Comparison of ENCODE assay signal across 8 cellular contexts in genomic region chr6:87922947-87923330, GRCh38.
DNase-seq lines count a peak whose midpoint lies in the region; ATAC-seq and TF ChIP-seq lines count a peak whose summit lies in the region.

No MANE protein-coding gene starts in this region.

- H3K27me3 Mint-ChIP-seq in CD4-positive, alpha-beta memory T cell = peaks cover 0 to 4% of the 10 kb centered on the region in 2 donors

- H3K9ac ChIP-seq in MM.1S (ENCODE audit: low read length) = no peak overlapping the region

- CTCF ChIA-PET in CD4-positive, alpha-beta memory T cell (lab: Charles Lee; ENCODE audit: partially characterized antibody) = no interaction called here

- H2AFZ ChIP-seq in MM.1S (ENCODE audit: low read length) = peak overlapping the region; percentile 44

- no peak for TF ChIP-seq EP300 in esophagus muscularis mucosa (IDR thresholded peaks at IDR 0.05)

- H3K79me2 ChIP-seq in MM.1S (ENCODE audit: low read length) = no peaks in the 10 kb centered on the region

- TF ChIP-seq POLR2A in erythroblast (IDR thresholded peaks at IDR 0.05; ENCODE audit: low read length) (no peak), esophagus muscularis mucosa (IDR thresholded peaks at IDR 0.05; ENCODE audit: low read depth) (no peak)

- intact Hi-C loops in esophagus muscularis mucosa (cut with DNase I) = no loop called here
- intact Hi-C loops in CD4-positive, alpha-beta memory T cell (cut with micrococcal nuclease) = no loop called here
- intact Hi-C loops in ascending aorta (cut with DNase I) = no loop called here

- peak; percentile 82 for ATAC-seq in GM18868 (IDR thresholded peaks at IDR 0.05; ENCODE audit: unreplicated experiment)
- peak; percentile 74 for ATAC-seq in GM21786 (IDR thresholded peaks at IDR 0.05; ENCODE audit: unreplicated experiment)

- 0 out of 2 replicates have a peak overlapping the region, but pooled peaks have one; percentile 4 for H3K4me2 ChIP-seq in MM.1S (ENCODE audit: low read depth, low read length)

- no peak for TF ChIP-seq CTCF in MM.1S (IDR thresholded peaks at IDR 0.05; ENCODE audit: low read length)
- no peak for TF ChIP-seq CTCF in esophagus muscularis mucosa (IDR thresholded peaks at IDR 0.05)
- no peak for TF ChIP-seq CTCF in ascending aorta (IDR thresholded peaks at IDR 0.05)

- DNase-seq in MM.1S (peak; percentile 37), kidney tubule cell (ENCODE audit: low spot score) (peak; percentile 58), erythroblast (lab: John Stamatoyannopoulos, UW) (no peak), esophagus muscularis mucosa (ENCODE audit: extremely low spot score) (no peak), ascending aorta (ENCODE audit: low spot score in 2 of 2) (no peak)
- no peak for DNase-seq in CD4-positive, alpha-beta memory T cell

- peak overlapping the region; percentile 65 for H3K27ac ChIP-seq in MM.1S (ENCODE audit: low read length)
- no peak overlapping the region for H3K27ac ChIP-seq in esophagus muscularis mucosa (replicated peaks in 1 of 4)
- H3K27ac ChIP-seq in CD4-positive, alpha-beta memory T cell (ENCODE audit: low read depth, low read length) = no peak overlapping the region
- H3K27ac ChIP-seq in ascending aorta = no peak overlapping the region

- H3K27ac Mint-ChIP-seq in CD4-positive, alpha-beta memory T cell = no peak overlapping the region

- H3K9me3 ChIP-seq in MM.1S (replicated peaks; ENCODE audit: insufficient read depth, low read length) = no peaks in the 10 kb centered on the region
- H3K9me3 ChIP-seq in esophagus muscularis mucosa = no peaks in the 10 kb centered on the region
- H3K9me3 ChIP-seq in CD4-positive, alpha-beta memory T cell (ENCODE audit: control insufficient read depth in 1 of 2, low read length in 2 of 2) = no peaks in the 10 kb centered on the region
- H3K9me3 ChIP-seq in ascending aorta = no peaks in the 10 kb centered on the region

- H3K9me2 ChIP-seq in MM.1S (replicated peaks; ENCODE audit: insufficient read depth, low read length) = no peaks in the 10 kb centered on the region

- H3K4me3 Mint-ChIP-seq in CD4-positive, alpha-beta memory T cell = peak overlapping the region in 1 of 8 donors; percentile 16

- H3K27me3 ChIP-seq in MM.1S (replicated peaks; ENCODE audit: insufficient read depth, low read length) = no peaks in the 10 kb centered on the region
- no peaks in the 10 kb centered on the region for H3K27me3 ChIP-seq in esophagus muscularis mucosa
- no peaks in the 10 kb centered on the region for H3K27me3 ChIP-seq in CD4-positive, alpha-beta memory T cell (ENCODE audit: insufficient read depth, low read length)
- H3K27me3 ChIP-seq in ascending aorta = no peaks in the 10 kb centered on the region

- H3K4me3 ChIP-seq in MM.1S (ENCODE audit: low read length) (no peak overlapping the region), esophagus muscularis mucosa (no peak overlapping the region), ascending aorta (no peak overlapping the region)
- no peak overlapping the region for H3K4me3 ChIP-seq in CD4-positive, alpha-beta memory T cell (ENCODE audit: low read length in 2 of 2)

- peaks cover 49% of the 10 kb centered on the region for H3F3A ChIP-seq in MM.1S (ENCODE audit: insufficient read depth, low read length)

- H3K4me1 ChIP-seq in MM.1S (ENCODE audit: low read length) = peaks cover 98% of the 10 kb centered on the region
- H3K4me1 ChIP-seq in esophagus muscularis mucosa = no peaks in the 10 kb centered on the region
- no peaks in the 10 kb centered on the region for H3K4me1 ChIP-seq in CD4-positive, alpha-beta memory T cell (ENCODE audit: insufficient read depth, low read length)
- no peaks in the 10 kb centered on the region for H3K4me1 ChIP-seq in ascending aorta

- H3K4me1 Mint-ChIP-seq in CD4-positive, alpha-beta memory T cell = no peaks in the 10 kb centered on the region

- POLR2A ChIA-PET in CD4-positive, alpha-beta memory T cell (lab: Charles Lee; ENCODE audit: partially characterized antibody) = no interaction called here

- H3K36me3 Mint-ChIP-seq in CD4-positive, alpha-beta memory T cell = no peaks in the 10 kb centered on the region

- H3K9me3 Mint-ChIP-seq in CD4-positive, alpha-beta memory T cell = no peaks in the 10 kb centered on the region

- H3K36me3 ChIP-seq in MM.1S (replicated peaks; ENCODE audit: insufficient read depth, low read length) (no peaks in the 10 kb centered on the region), esophagus muscularis mucosa (no peaks in the 10 kb centered on the region), ascending aorta (no peaks in the 10 kb centered on the region)
- no peaks in the 10 kb centered on the region for H3K36me3 ChIP-seq in CD4-positive, alpha-beta memory T cell (ENCODE audit: insufficient read depth, low read length)

- 66% methylated on average over 2 of the region's 2 CpGs for WGBS in esophagus muscularis mucosa

- H4K20me1 ChIP-seq in MM.1S (ENCODE audit: insufficient read depth, low read length) = no peaks in the 10 kb centered on the region

Comparison
In these comparisons a context has a peak if more than half of its experiments do, and no peak if none do; other contexts are left out.
1. DNase-seq: peak in MM.1S (single experiment) and kidney tubule cell (single experiment); none in erythroblast (0 of 2), esophagus muscularis mucosa (single experiment), CD4-positive, alpha-beta memory T cell (0 of 5) and ascending aorta (0 of 2).